2 cellular contexts compared by ENCODE assay signal in genomic region chr3:23966308-23966707, GRCh38.
TF ChIP-seq lines count a peak whose summit lies in the region.

No MANE protein-coding gene starts in this region.

TF ChIP-seq in A549, 52 proteins besides CTCF, POLR2A, EP300 and RAD21:
- TF ChIP-seq HEYL (CRISPR knock-in tag; IDR thresholded peaks at IDR 0.05), result no peak
- no peak for TF ChIP-seq KDM5A (IDR thresholded peaks at IDR 0.05)
- no peak for TF ChIP-seq ZC3H11A (IDR thresholded peaks at IDR 0.05)
- no peak for TF ChIP-seq HDAC2 (IDR thresholded peaks at IDR 0.05)

TF ChIP-seq in endothelial cell of umbilical vein, 7 proteins besides CTCF, POLR2A, EP300 and RAD21:
- TF ChIP-seq JUN (IDR thresholded peaks at IDR 0.05; ENCODE audit: borderline replicate concordance, insufficient read depth, insufficient read length, low read depth), result no peak
- TF ChIP-seq POLR2AphosphoS5 (IDR thresholded peaks at IDR 0.05; ENCODE audit: insufficient read depth, low read depth, low read length), result no peak
- TF ChIP-seq, protein P1, sequence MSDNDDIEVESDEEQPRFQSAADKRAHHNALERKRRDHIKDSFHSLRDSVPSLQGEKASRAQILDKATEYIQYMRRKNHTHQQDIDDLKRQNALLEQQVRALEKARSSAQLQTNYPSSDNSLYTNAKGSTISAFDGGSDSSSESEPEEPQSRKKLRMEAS (IDR thresholded peaks at IDR 0.05; ENCODE audit: insufficient read depth, insufficient read length), result no peak
- TF ChIP-seq MYC (IDR thresholded peaks at IDR 0.05; ENCODE audit: low read depth, low read length), result no peak
- TF ChIP-seq EZH2 (IDR thresholded peaks at IDR 0.05; ENCODE audit: borderline replicate concordance, low read depth, low read length, severe bottlenecking), result no peak
- TF ChIP-seq FOS (IDR thresholded peaks at IDR 0.05; ENCODE audit: borderline replicate concordance, insufficient read depth, low read length), result no peak
- TF ChIP-seq GATA2 (IDR thresholded peaks at IDR 0.05; ENCODE audit: insufficient read depth, insufficient read length, low read depth, low read length), result no peak
